Comparison of ENCODE assay signal across 22 cellular contexts in the genomic region with DNA sequence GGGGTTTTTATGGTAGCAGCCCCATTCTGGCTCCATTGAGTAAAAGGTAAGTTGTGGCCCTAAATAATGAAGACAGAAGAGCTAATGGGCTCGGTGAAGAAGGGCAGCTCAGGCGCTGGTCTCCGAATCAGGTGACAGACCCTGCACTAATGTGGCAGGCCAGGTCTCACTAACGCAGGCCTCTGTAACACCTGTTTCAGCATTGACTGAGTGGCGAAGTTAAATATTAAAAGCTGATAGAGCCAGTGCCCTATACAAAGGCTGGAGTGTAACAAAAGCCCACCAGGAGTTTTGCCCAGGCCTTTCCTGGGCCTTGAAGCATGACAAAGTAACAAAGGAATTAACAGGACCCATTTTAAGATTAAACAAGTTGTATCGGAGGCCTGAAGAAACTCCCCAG. TPM values are rescaled to one million over a fixed set of nuclear protein-coding genes. Genes with fewer than 3 reads are reported as not detected.
DNase-seq lines count a peak whose midpoint lies in the region; ATAC-seq and TF ChIP-seq lines count a peak whose summit lies in the region.
"Had no signal": no experiment of that assay in that cellular context is flagged by ENCODE, and none has a peak within 500 bp of the region (broad histone marks: within the 10 kb centered on the region; RNA-seq: fewer than 3 reads in every experiment).

No MANE protein-coding gene starts in this region.

- H3K4me1 Mint-ChIP-seq in H9: peaks cover 13 to 17% of the 10 kb centered on the region in 2 experiments
- H3K4me1 Mint-ChIP-seq in central memory CD8-positive, alpha-beta T cell: peaks cover 42% of the 10 kb centered on the region

- no peaks in the 10 kb centered on the region for H3K79me1 ChIP-seq in H9 (ENCODE audit: insufficient read depth, low read depth, low read length, poor library complexity, severe bottlenecking)

- H3K4me3 Mint-ChIP-seq in H9: no peak overlapping the region; a peak in 1 of 5 replicates
- no peak overlapping the region for H3K4me3 Mint-ChIP-seq in central memory CD8-positive, alpha-beta T cell
- H3K4me3 Mint-ChIP-seq: activated CD4-positive, alpha-beta T cell treated with anti-CD3 and anti-CD28 coated beads for 36 hours; memory B cell had no signal

- no peak overlapping the region for H2BK5ac ChIP-seq in H9 (ENCODE audit: insufficient read length, low read length)

- peak overlapping the region in 2 of 3 experiments; percentile 81 to 84; a peak in 4 of 7 replicates for H3K27ac Mint-ChIP-seq in H9
- peak overlapping the region; percentile 97 for H3K27ac Mint-ChIP-seq in central memory CD8-positive, alpha-beta T cell (ENCODE audit: low read depth)
- H3K27ac Mint-ChIP-seq: activated CD4-positive, alpha-beta T cell treated with anti-CD3 and anti-CD28 coated beads for 36 hours; memory B cell had no signal

- H4K20me1 ChIP-seq in H9 (ENCODE audit: control insufficient read depth, insufficient read depth, insufficient read length) (no peaks in the 10 kb centered on the region), osteoblast (ENCODE audit: insufficient read depth, low read length) (no peaks in the 10 kb centered on the region)

- no peak overlapping the region for H3K14ac ChIP-seq in H9 (ENCODE audit: insufficient read depth, low read length)

- H2BK20ac ChIP-seq in H9 (ENCODE audit: low read depth, low read length, poor library complexity, severe bottlenecking): no peak overlapping the region

- no peaks in the 10 kb centered on the region for H3K23me2 ChIP-seq in H9 (ENCODE audit: insufficient read length, low read depth, low read length, poor library complexity, severe bottlenecking)

- H3K9me3 Mint-ChIP-seq in H9: no peaks in the 10 kb centered on the region
- H3K9me3 Mint-ChIP-seq in central memory CD8-positive, alpha-beta T cell: no peaks in the 10 kb centered on the region
- H3K9me3 Mint-ChIP-seq: activated naive CD8-positive, alpha-beta T cell treated with anti-CD3 and anti-CD28 coated beads, Interleukin-2, amount 50 U/mL, for 24 hours; memory B cell had no signal

- no peak for TF ChIP-seq CTCF in H9 (conservative IDR thresholded peaks at IDR 0.05)
- TF ChIP-seq CTCF in osteoblast (IDR thresholded peaks at IDR 0.05; ENCODE audit: extremely low read depth, low read depth, low read length): no peak

- H3T11ph ChIP-seq in H9 (ENCODE audit: low read length): no peak overlapping the region

- H3K27me3 Mint-ChIP-seq in H9 (ENCODE audit: low read depth): no peaks in the 10 kb centered on the region; the same call in 1 of the 2 replicates
- no peaks in the 10 kb centered on the region for H3K27me3 Mint-ChIP-seq in central memory CD8-positive, alpha-beta T cell
- H3K27me3 Mint-ChIP-seq: activated CD4-positive, alpha-beta T cell treated with anti-CD3 and anti-CD28 coated beads for 36 hours; activated naive CD8-positive, alpha-beta T cell treated with anti-CD3 and anti-CD28 coated beads, Interleukin-2, amount 50 U/mL, for 24 hours had no signal

- H3K18ac ChIP-seq in H9 (ENCODE audit: insufficient read length, low read depth, low read length): no peak overlapping the region

- H2AK5ac ChIP-seq in H9 (ENCODE audit: insufficient read length, low read length): no peak overlapping the region

- no peak overlapping the region for H3K4ac ChIP-seq in H9 (ENCODE audit: low read depth, low read length)

- H3K79me2 ChIP-seq in H9 (ENCODE audit: insufficient read depth, low read length) (no peaks in the 10 kb centered on the region), osteoblast (ENCODE audit: insufficient read depth, low read length) (no peaks in the 10 kb centered on the region)

- no peak overlapping the region for H2BK12ac ChIP-seq in H9 (ENCODE audit: insufficient read length, low read depth, low read length)

- no peaks in the 10 kb centered on the region for H3K4me1 ChIP-seq in H9 (ENCODE audit: insufficient read depth, low read length)
- no peaks in the 10 kb centered on the region for H3K4me1 ChIP-seq in osteoblast (ENCODE audit: insufficient read depth, low read length)
- H3K4me1 ChIP-seq: SJSA1 had no signal

- no peak overlapping the region for H3K56ac ChIP-seq in H9 (ENCODE audit: insufficient read length, low read depth, low read length)

- WGBS in H9 (ENCODE audit: extremely low coverage, insufficient read length, low lambda C conversion rate): no CpG with 5 or more reads among the region's 6 CpGs

- no peak overlapping the region for H3K9ac ChIP-seq in H9 (ENCODE audit: extremely low read depth, insufficient read length, low read length)
- H3K9ac ChIP-seq: GM23248 had no signal

- no peak overlapping the region for H4K5ac ChIP-seq in H9 (ENCODE audit: insufficient read length, low read depth, low read length)

- no peak overlapping the region for H4K8ac ChIP-seq in H9 (replicated peaks; ENCODE audit: insufficient read length, low read depth, low read length)

- H2BK15ac ChIP-seq in H9 (ENCODE audit: low read depth, low read length): no peak overlapping the region

- no peaks in the 10 kb centered on the region; a peak in 1 of 7 replicates for H3K36me3 Mint-ChIP-seq in H9 (ENCODE audit: insufficient read depth in 1 of 3, low read depth in 3 of 3)
- H3K36me3 Mint-ChIP-seq in central memory CD8-positive, alpha-beta T cell (ENCODE audit: insufficient read depth): peaks cover 8% of the 10 kb centered on the region
- H3K36me3 Mint-ChIP-seq: memory B cell had no signal

- H3K36me3 ChIP-seq in osteoblast (ENCODE audit: insufficient read depth, low read length): no peaks in the 10 kb centered on the region
- H3K36me3 ChIP-seq: heart left ventricle, SJSA1 had no signal

- H3K23ac ChIP-seq in H9 (ENCODE audit: insufficient read length, low read depth, low read length): no peak overlapping the region

- DNase-seq in COLO668 (lab: John Stamatoyannopoulos, UW; ENCODE audit: unreplicated experiment): peak; percentile 59
- no peak for DNase-seq in H9
- no peak for DNase-seq in central memory CD8-positive, alpha-beta T cell (ENCODE audit: low spot score in 2 of 2)
- DNase-seq in osteoblast (ENCODE audit: insufficient read length, low spot score, missing footprints): no peak
- DNase-seq: activated CD4-positive, alpha-beta T cell treated with anti-CD3 and anti-CD28 coated beads for 36 hours; activated naive CD8-positive, alpha-beta T cell treated with anti-CD3 and anti-CD28 coated beads, Interleukin-2, amount 50 U/mL, for 24 hours; DMS 273 treated with DMSO at 0.1 percent for 48 hours; erythroblast; heart left ventricle; KG1; left colon; MM.1S; NCI-H1694 treated with DMSO at 0.1 percent for 48 hours; NCI-H2171 treated with DMSO at 0.1 percent for 48 hours; NCI-H526; trophoblast cell had no signal

- no peak overlapping the region for H2AFZ ChIP-seq in H9 (ENCODE audit: low read length)
- H2AFZ ChIP-seq in osteoblast (ENCODE audit: low read length): peak overlapping the region; percentile 35
- H2AFZ ChIP-seq: GM23248 had no signal

- no peak overlapping the region for H3K4me3 ChIP-seq in osteoblast (ENCODE audit: insufficient read depth, low read length)
- H3K4me3 ChIP-seq: GM23248, heart left ventricle, SJSA1 had no signal

- no peaks in the 10 kb centered on the region for H3K9me3 ChIP-seq in H9 (ENCODE audit: control insufficient read depth, low read depth, low read length)
- H3K9me3 ChIP-seq in osteoblast (ENCODE audit: low read depth, low read length): no peaks in the 10 kb centered on the region
- H3K9me3 ChIP-seq: heart left ventricle, SJSA1 had no signal

- no peak for ATAC-seq in central memory CD8-positive, alpha-beta T cell (replicated peaks; ENCODE audit: extremely low read depth, poor library complexity, severe bottlenecking)
- ATAC-seq in HG03039 (IDR thresholded peaks at IDR 0.05; ENCODE audit: unreplicated experiment) (no peak), GM19351 (IDR thresholded peaks at IDR 0.05; ENCODE audit: unreplicated experiment) (no peak), GM18873 (IDR thresholded peaks at IDR 0.05; ENCODE audit: low FRiP score, unreplicated experiment) (no peak)
- ATAC-seq: activated CD4-positive, alpha-beta T cell treated with anti-CD3 and anti-CD28 coated beads for 36 hours; activated naive CD8-positive, alpha-beta T cell treated with anti-CD3 and anti-CD28 coated beads, Interleukin-2, amount 50 U/mL, for 24 hours; heart left ventricle; left colon had no signal

- H4K91ac ChIP-seq in H9 (ENCODE audit: insufficient read length, low read depth, low read length): no peak overlapping the region

- H3K27ac ChIP-seq in H9 (ENCODE audit: insufficient read length, low read depth, low read length) (no peak overlapping the region), osteoblast (ENCODE audit: low read depth, low read length) (no peak overlapping the region)
- H3K27ac ChIP-seq: GM23248, heart left ventricle, SJSA1 had no signal

- H3K4me2 ChIP-seq in H9 (ENCODE audit: insufficient read depth, insufficient read length, low read length) (no peak overlapping the region), osteoblast (ENCODE audit: insufficient read depth, low read length) (no peak overlapping the region)

- H3K27me3 ChIP-seq in H9 (ENCODE audit: insufficient read depth, low read length) (no peaks in the 10 kb centered on the region), osteoblast (ENCODE audit: insufficient read depth, low read length) (no peaks in the 10 kb centered on the region)
- H3K27me3 ChIP-seq: SJSA1 had no signal

- H2BK120ac ChIP-seq in H9 (ENCODE audit: low read depth, low read length, poor library complexity, severe bottlenecking): no peak overlapping the region

RNA-seq across cellular contexts. Expression of a gene that starts 19.2 kb away (rescaled TPM):
- total RNA-seq in H9 (2021): 51.4 and 53.6 TPM in 2 replicates
- 59.4 and 61.0 TPM in 2 replicates for total RNA-seq in osteoblast

RNA-seq across cellular contexts. Expression of a gene that starts 39.9 kb away (rescaled TPM):
- total RNA-seq in H9 (2021) (4.9 and 5.0 TPM in 2 replicates), osteoblast (86.9 and 106 TPM in 2 replicates)

Comparison
In these comparisons a context has a peak if more than half of its experiments do, and no peak if none do; other contexts are left out.
1. RNA of a gene that starts 39.9 kb away (total RNA-seq): 86.9 to 106 TPM in osteoblast; 4.9 to 5.0 TPM in H9; every median in the first group is over 10 times any median in the second.